In genomic region chr4:173169428-173170209, GRCh38 we compare ENCODE assay signal across 8 cellular contexts.
A peak's percentile ranks its signal among the peaks of the same experiment; 100 is the strongest.
DNase-seq lines count a peak whose midpoint lies in the region; ATAC-seq lines count a peak whose summit lies in the region.

No MANE protein-coding gene starts in this region.

- ATAC-seq in HG02763 (IDR thresholded peaks at IDR 0.05; ENCODE audit: unreplicated experiment), result peak; percentile 63

- H3K27ac ChIP-seq in cingulate gyrus (ENCODE audit: low read depth, low read length), result peak overlapping the region; percentile 79

- peak; percentile 15 to 46 for DNase-seq in NCI-H446 (lab: John Stamatoyannopoulos, UW)
- no peak for DNase-seq in NCI-H446 treated with DMSO at 0.1 percent for 48 hours (lab: John Stamatoyannopoulos, UW)
- peak; percentile 10 for DNase-seq in NCI-H128 (lab: John Stamatoyannopoulos, UW; ENCODE audit: unreplicated experiment)
- peak; percentile 39 for DNase-seq in activated CD4-positive, alpha-beta T cell treated with anti-CD3 and anti-CD28 coated beads for 1 hour
- DNase-seq in left kidney (ENCODE audit: low read depth, low spot score), result peak; percentile 88
- peak; percentile 54 to 66 for DNase-seq in stimulated activated CD4-positive, alpha-beta T cell treated with anti-CD3 and anti-CD28 coated beads, Interleukin-2, amount 100 ng/mL, for 24 hours
